ENCODE assay signal across 19 cellular contexts in genomic region chr12:115204957-115205754, GRCh38.
DNase-seq lines count a peak whose midpoint lies in the region; ATAC-seq, FAIRE-seq and TF ChIP-seq lines count a peak whose summit lies in the region.
"Had no signal": no experiment of that assay in that cellular context is flagged by ENCODE, and none has a peak within 500 bp of the region (broad histone marks: within the 10 kb centered on the region; RNA-seq: fewer than 3 reads in every experiment).

No MANE protein-coding gene starts in this region.

- no peak overlapping the region for H3K4me3 Mint-ChIP-seq in HFFc6
- H3K4me3 Mint-ChIP-seq: activated CD8-positive, alpha-beta memory T cell treated with anti-CD3 and anti-CD28 coated beads, Interleukin-2, amount 10 ng/mL, durations not matched to agents 7 days and 5 days; memory B cell had no signal

- no peak for FAIRE-seq in GM12892 (lab: Jason Lieb, UNC)
- FAIRE-seq: A204.1, endothelial cell of umbilical vein had no signal

- peaks cover 1% of the 10 kb centered on the region; the same call in 1 of the 2 replicates for H3K27me3 Mint-ChIP-seq in HFFc6 (ENCODE audit: insufficient read depth)
- H3K27me3 Mint-ChIP-seq: activated CD8-positive, alpha-beta memory T cell treated with anti-CD3 and anti-CD28 coated beads, Interleukin-2, amount 10 ng/mL, durations not matched to agents 7 days and 5 days had no signal

- no peak overlapping the region for H3K27ac ChIP-seq in foreskin keratinocyte
- H3K27ac ChIP-seq: VCaP had no signal

- no peaks in the 10 kb centered on the region for H3K27me3 ChIP-seq in foreskin keratinocyte

- H3K4me1 Mint-ChIP-seq in HFFc6 (ENCODE audit: low read depth), result peaks cover 26% of the 10 kb centered on the region
- H3K4me1 Mint-ChIP-seq: activated CD8-positive, alpha-beta memory T cell treated with anti-CD3 and anti-CD28 coated beads, Interleukin-2, amount 10 ng/mL, durations not matched to agents 7 days and 5 days; memory B cell had no signal

- no peaks in the 10 kb centered on the region for H3K9me3 Mint-ChIP-seq in HFFc6
- H3K9me3 Mint-ChIP-seq: memory B cell had no signal

- peak; percentile 60 for ATAC-seq in foreskin keratinocyte
- ATAC-seq in GM18858 (IDR thresholded peaks at IDR 0.05; ENCODE audit: unreplicated experiment), result no peak
- ATAC-seq: activated CD8-positive, alpha-beta memory T cell treated with anti-CD3 and anti-CD28 coated beads, Interleukin-2, amount 10 ng/mL, durations not matched to agents 7 days and 5 days had no signal

- TF ChIP-seq CTCF in HFFc6 (IDR thresholded peaks at IDR 0.05) (no peak), foreskin keratinocyte (conservative IDR thresholded peaks at IDR 0.05) (no peak)

- DNase-seq in A172 (ENCODE audit: low spot score) (peak; percentile 83), HFFc6 (peak; percentile 41), amniotic epithelial cell (ENCODE audit: low read depth) (peak; percentile 86), foreskin keratinocyte (peak in 1 of 2 donors; percentile 48), GM12892 (ENCODE audit: insufficient read length) (no peak), NCI-H2081 (lab: John Stamatoyannopoulos, UW) (no peak), NCI-H524 treated with DMSO at 0.1 percent for 48 hours (lab: John Stamatoyannopoulos, UW) (no peak)
- DNase-seq: activated CD8-positive, alpha-beta memory T cell treated with anti-CD3 and anti-CD28 coated beads, Interleukin-2, amount 10 ng/mL, durations not matched to agents 7 days and 5 days; cerebellar nuclear complex; Kasumi-1; NCI-H187 treated with DMSO at 0.1 percent for 48 hours; occipital lobe; SIG-M5; substantia nigra had no signal

- no peaks in the 10 kb centered on the region for H3K4me1 ChIP-seq in foreskin keratinocyte

- TF ChIP-seq POLR2A in GM12892 (IDR thresholded peaks at IDR 0.05; ENCODE audit: low read depth, low read length), result no peak

- no peak overlapping the region for H3K27ac Mint-ChIP-seq in HFFc6
- H3K27ac Mint-ChIP-seq: activated CD8-positive, alpha-beta memory T cell treated with anti-CD3 and anti-CD28 coated beads, Interleukin-2, amount 10 ng/mL, durations not matched to agents 7 days and 5 days; memory B cell had no signal

- no peaks in the 10 kb centered on the region for H3K36me3 Mint-ChIP-seq in HFFc6 (ENCODE audit: low read depth)
- H3K36me3 Mint-ChIP-seq: activated CD8-positive, alpha-beta memory T cell treated with anti-CD3 and anti-CD28 coated beads, Interleukin-2, amount 10 ng/mL, durations not matched to agents 7 days and 5 days; memory B cell had no signal

Comparison
In these comparisons a context has a peak if more than half of its experiments do, and no peak if none do; other contexts are left out.
1. DNase-seq: peak in A172 (single experiment), HFFc6 (single experiment) and amniotic epithelial cell (single experiment); none in GM12892 (single experiment), NCI-H2081 (0 of 2) and NCI-H524 treated with DMSO at 0.1 percent for 48 hours (single experiment).